In the genomic region with DNA sequence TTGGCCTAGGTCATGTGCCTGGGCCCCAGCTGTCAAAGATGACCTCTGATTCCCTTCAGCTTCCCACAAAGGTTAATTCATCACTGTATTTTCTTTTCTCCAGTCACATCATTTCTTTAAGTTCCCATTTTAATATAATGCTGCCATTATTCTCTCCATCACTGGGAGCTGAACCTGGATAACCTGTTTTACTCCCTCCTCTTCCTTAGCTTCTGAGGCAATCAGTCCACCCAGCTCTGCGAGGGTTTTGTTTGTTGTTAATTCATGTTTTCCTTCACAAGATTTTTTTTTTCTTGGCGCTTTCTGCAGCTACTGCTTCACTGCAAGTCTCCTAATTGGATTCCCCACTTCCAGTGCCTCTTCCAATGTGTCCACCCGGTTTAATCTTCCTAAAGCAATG, we compare ENCODE assay signal across 17 cellular contexts.
"Had no signal": no experiment of that assay in that cellular context is flagged by ENCODE, and none has a peak within 500 bp of the region (broad histone marks: within the 10 kb centered on the region; RNA-seq: fewer than 3 reads in every experiment).

No MANE protein-coding gene starts in this region.

- H3K27me3 ChIP-seq: hepatocyte, ovary, sigmoid colon, thyroid gland, uterus had no signal

- H3K27ac ChIP-seq: hepatocyte, left ventricle myocardium inferior, ovary, sigmoid colon, thyroid gland, uterus had no signal

- H3K27me3 Mint-ChIP-seq: activated B cell treated with CpG ODN at 0.5 μM for 24 hours, memory B cell had no signal

- H3K79me2 ChIP-seq: hepatocyte had no signal

- H3K9me3 ChIP-seq: left ventricle myocardium inferior, mucosa of descending colon, ovary, sigmoid colon, thyroid gland, uterus had no signal

- ATAC-seq: activated naive CD4-positive, alpha-beta T cell treated with anti-CD3 and anti-CD28 coated beads, Interleukin-2, amount 50 U/mL, for 72 hours; activated T-cell treated with anti-CD3 and anti-CD28 coated beads, Interleukin-2, amount 50 U/mL, for 72 hours; mucosa of descending colon; naive thymus-derived CD4-positive, alpha-beta T cell had no signal

- H2AFZ ChIP-seq: hepatocyte had no signal

- H3K4me3 ChIP-seq: hepatocyte, left ventricle myocardium inferior, mucosa of descending colon, ovary, sigmoid colon, thyroid gland, uterus had no signal

- H3K9me3 Mint-ChIP-seq: activated B cell treated with CpG ODN at 0.5 μM for 24 hours; activated naive CD4-positive, alpha-beta T cell treated with anti-CD3 and anti-CD28 coated beads, Interleukin-2, amount 50 U/mL, for 72 hours; activated T-cell treated with anti-CD3 and anti-CD28 coated beads, Interleukin-2, amount 50 U/mL, for 72 hours; memory B cell; naive thymus-derived CD4-positive, alpha-beta T cell had no signal

- H3K4me1 ChIP-seq: left ventricle myocardium inferior, thyroid gland, uterus had no signal

- H3K27ac Mint-ChIP-seq: activated B cell treated with CpG ODN at 0.5 μM for 24 hours; activated naive CD4-positive, alpha-beta T cell treated with anti-CD3 and anti-CD28 coated beads, Interleukin-2, amount 50 U/mL, for 72 hours; activated T-cell treated with anti-CD3 and anti-CD28 coated beads, Interleukin-2, amount 50 U/mL, for 72 hours; memory B cell had no signal

- H3K4me2 ChIP-seq: hepatocyte had no signal

- H3K36me3 Mint-ChIP-seq: activated naive CD4-positive, alpha-beta T cell treated with anti-CD3 and anti-CD28 coated beads, Interleukin-2, amount 50 U/mL, for 72 hours; naive thymus-derived CD4-positive, alpha-beta T cell had no signal

- DNase-seq: activated B cell treated with CpG ODN at 0.5 μM for 24 hours; activated CD4-positive, alpha-beta T cell treated with anti-CD3 and anti-CD28 coated beads for 48 hours; activated CD8-positive, alpha-beta memory T cell treated with anti-CD3 and anti-CD28 coated beads, Interleukin-2, amount 50 U/mL, for 48 hours; activated gamma-delta T cell; activated T-cell treated with anti-CD3 and anti-CD28 coated beads, Interleukin-2, amount 50 U/mL, for 72 hours; kidney; left ventricle myocardium inferior; mucosa of descending colon; naive thymus-derived CD4-positive, alpha-beta T cell; ovary; sigmoid colon; stimulated activated CD4-positive, alpha-beta T cell treated with anti-CD3 and anti-CD28 coated beads, Interleukin-1b, Interleukin-23, amount 100 ng/mL, for 48 hours; thyroid gland; uterus had no signal

- H3K4me3 Mint-ChIP-seq: activated B cell treated with CpG ODN at 0.5 μM for 24 hours; activated T-cell treated with anti-CD3 and anti-CD28 coated beads, Interleukin-2, amount 50 U/mL, for 72 hours; memory B cell; naive thymus-derived CD4-positive, alpha-beta T cell had no signal
